Comparison of ENCODE assay signal across 3 cellular contexts in genomic region chr18:59971871-59972270, GRCh38.
TF ChIP-seq lines count a peak whose summit lies in the region.

No MANE protein-coding gene starts in this region.

TF ChIP-seq in GM23338, 12 proteins besides CTCF, POLR2A, EP300 and RAD21:
- TF ChIP-seq ZNF114 (CRISPR knock-in tag; IDR thresholded peaks at IDR 0.05), result no peak
- TF ChIP-seq CREB1 (CRISPR knock-in tag; IDR thresholded peaks at IDR 0.05; ENCODE audit: low read depth), result no peak

TF ChIP-seq in GM12878, 131 proteins besides CTCF, POLR2A, EP300 and RAD21:
- TF ChIP-seq MTA3 (IDR thresholded peaks at IDR 0.05; ENCODE audit: borderline replicate concordance, low read length), result no peak
- TF ChIP-seq NFYA (IDR thresholded peaks at IDR 0.05; ENCODE audit: borderline replicate concordance, low read depth, low read length), result no peak
- TF ChIP-seq SRF (IDR thresholded peaks at IDR 0.05; ENCODE audit: low read depth in 2 of 2, low read length in 2 of 2), result peak; percentile 45 to 83; a peak in 3 of 4 replicates

TF ChIP-seq in HepG2, 621 proteins besides CTCF, POLR2A, EP300 and RAD21:
- TF ChIP-seq IRF1 (CRISPR knock-in tag; IDR thresholded peaks at IDR 0.05; ENCODE audit: low read depth) (no peak), ZNF782 (CRISPR knock-in tag; IDR thresholded peaks at IDR 0.05; ENCODE audit: borderline replicate concordance) (no peak), MIXL1 (CRISPR knock-in tag; IDR thresholded peaks at IDR 0.05) (no peak), SOX6 (IDR thresholded peaks at IDR 0.05) (no peak), SOX6 (CRISPR knock-in tag; IDR thresholded peaks at IDR 0.05) (no peak), FOXK1 (CRISPR knock-in tag; IDR thresholded peaks at IDR 0.05; ENCODE audit: borderline replicate concordance, low read depth) (no peak), DNMT1 (CRISPR knock-in tag; IDR thresholded peaks at IDR 0.05) (no peak), ZNF337 (CRISPR knock-in tag; IDR thresholded peaks at IDR 0.05; ENCODE audit: borderline replicate concordance, low read depth) (no peak), EHMT2 (IDR thresholded peaks at IDR 0.05; ENCODE audit: borderline replicate concordance, low read depth, low read length) (no peak), ZNF564 (CRISPR knock-in tag; IDR thresholded peaks at IDR 0.05) (no peak), ZNF605 (CRISPR knock-in tag; IDR thresholded peaks at IDR 0.05) (no peak), MTA3 (CRISPR knock-in tag; IDR thresholded peaks at IDR 0.05) (no peak), ZNF850 (CRISPR knock-in tag; conservative IDR thresholded peaks at IDR 0.05) (no peak), KLF13 (CRISPR knock-in tag; IDR thresholded peaks at IDR 0.05) (no peak), PHF5A (CRISPR knock-in tag; IDR thresholded peaks at IDR 0.05; ENCODE audit: low read depth, unreplicated experiment) (no peak)
- TF ChIP-seq, protein P1, sequence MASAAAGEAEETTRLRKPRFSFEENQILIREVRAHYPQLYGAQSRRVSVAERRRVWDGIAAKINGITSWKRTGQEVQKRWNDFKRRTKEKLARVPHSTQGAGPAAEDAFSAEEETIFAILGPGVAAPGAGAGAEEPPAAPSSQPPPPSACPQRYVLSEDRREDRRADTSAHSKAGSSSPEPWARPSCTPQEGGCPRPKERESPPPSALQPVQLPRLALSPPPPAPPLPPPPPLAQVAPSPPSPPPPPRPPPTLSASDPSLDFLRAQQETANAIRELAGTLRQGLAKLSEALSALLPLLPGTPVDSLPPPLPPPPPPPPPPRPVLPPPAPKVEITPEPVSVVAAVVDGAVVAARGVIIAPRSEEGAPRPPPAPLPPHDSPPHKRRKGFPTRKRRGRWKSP (CRISPR knock-in tag; IDR thresholded peaks at IDR 0.05), result no peak
- TF ChIP-seq, protein P2, sequence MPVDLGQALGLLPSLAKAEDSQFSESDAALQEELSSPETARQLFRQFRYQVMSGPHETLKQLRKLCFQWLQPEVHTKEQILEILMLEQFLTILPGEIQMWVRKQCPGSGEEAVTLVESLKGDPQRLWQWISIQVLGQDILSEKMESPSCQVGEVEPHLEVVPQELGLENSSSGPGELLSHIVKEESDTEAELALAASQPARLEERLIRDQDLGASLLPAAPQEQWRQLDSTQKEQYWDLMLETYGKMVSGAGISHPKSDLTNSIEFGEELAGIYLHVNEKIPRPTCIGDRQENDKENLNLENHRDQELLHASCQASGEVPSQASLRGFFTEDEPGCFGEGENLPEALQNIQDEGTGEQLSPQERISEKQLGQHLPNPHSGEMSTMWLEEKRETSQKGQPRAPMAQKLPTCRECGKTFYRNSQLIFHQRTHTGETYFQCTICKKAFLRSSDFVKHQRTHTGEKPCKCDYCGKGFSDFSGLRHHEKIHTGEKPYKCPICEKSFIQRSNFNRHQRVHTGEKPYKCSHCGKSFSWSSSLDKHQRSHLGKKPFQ (CRISPR knock-in tag; IDR thresholded peaks at IDR 0.05; ENCODE audit: insufficient replicate concordance), result no peak
- TF ChIP-seq, protein P3, sequence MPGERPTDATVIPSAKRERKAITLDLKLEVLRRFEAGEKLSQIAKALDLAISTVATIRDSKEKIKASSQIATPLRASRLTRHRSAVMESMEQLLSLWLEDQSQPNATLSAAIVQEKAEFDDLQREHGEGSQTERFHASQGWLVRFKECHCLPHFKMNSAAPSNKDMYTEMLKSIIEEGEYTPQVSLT (CRISPR knock-in tag; IDR thresholded peaks at IDR 0.05; ENCODE audit: borderline replicate concordance, low read depth), result no peak
TF ChIP-seq in HepG2: peak in this region for 0.
